8 cellular contexts compared by ENCODE assay signal in the genomic region with DNA sequence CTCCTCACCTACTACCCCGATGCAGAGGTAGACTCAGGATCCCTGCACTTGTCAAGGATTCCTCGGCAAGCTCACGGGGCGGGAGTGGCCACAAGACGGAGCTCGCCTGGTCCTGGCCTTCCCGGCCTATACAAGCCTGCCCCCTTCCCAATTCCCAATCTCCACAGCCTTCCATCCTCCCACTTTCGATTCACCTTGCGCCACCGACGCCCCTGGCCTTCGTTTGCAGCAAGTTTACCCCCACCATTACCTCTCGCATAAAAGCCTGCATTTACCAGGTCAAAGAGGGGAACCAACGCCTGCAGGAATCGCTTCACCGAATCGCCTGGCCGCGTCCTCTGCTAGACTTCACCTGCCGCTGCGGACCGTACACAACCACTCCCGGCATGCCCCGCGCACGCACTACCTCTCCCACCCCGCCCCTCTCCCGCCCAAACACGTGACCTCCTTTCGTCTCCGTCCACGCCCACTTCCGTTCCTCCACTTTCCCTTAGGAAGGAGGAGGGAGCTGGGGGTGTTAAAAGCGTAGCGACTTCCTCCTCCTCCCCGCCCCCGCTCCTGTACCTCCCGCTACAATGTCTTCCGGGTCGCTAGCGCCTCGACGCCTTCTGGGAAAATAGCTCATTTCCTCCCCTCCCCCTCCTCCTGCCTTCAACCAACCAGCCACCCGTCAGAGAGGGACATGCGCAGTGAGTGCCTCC. TPM values are rescaled to one million over a fixed set of nuclear protein-coding genes. Genes with fewer than 3 reads are reported as not detected.
DNase-seq lines count a peak whose midpoint lies in the region; ATAC-seq and TF ChIP-seq lines count a peak whose summit lies in the region.

A gene (minus strand): TSS at position 380 of the 701 bp plus-strand sequence. CDS start 44,779 bp downstream, outside the sequence.

- peak within 1 kb of the TSS; percentile 92 to 96 for H3K9ac ChIP-seq in colonic mucosa (ENCODE audit: low read depth in 2 of 2, low read length in 2 of 2)

- TF ChIP-seq CTCF in colonic mucosa (IDR thresholded peaks at IDR 0.05): peak; percentile 17

- intact Hi-C loops in colonic mucosa (cut with DNase I): no loop called here

- H3K9me3 ChIP-seq in colonic mucosa: no peaks in the 10 kb centered on the region

- no peaks in the 10 kb centered on the region for H3K27me3 ChIP-seq in colonic mucosa
- no peaks in the 10 kb centered on the region for H3K27me3 ChIP-seq in layer of hippocampus (ENCODE audit: control insufficient read depth, insufficient read depth, low read length)

- ATAC-seq in GM19324 (IDR thresholded peaks at IDR 0.05; ENCODE audit: low FRiP score, unreplicated experiment): peak; percentile 94
- peak; percentile 40 for ATAC-seq in HG03469 (IDR thresholded peaks at IDR 0.05; ENCODE audit: unreplicated experiment)

- DNase-seq in C1 segment of cervical spinal cord (lab: John Stamatoyannopoulos, UW) (peak; percentile 90 to 100 (median 96)), NCI-H526 (lab: John Stamatoyannopoulos, UW) (peak; percentile 99 to 100), colonic mucosa (peak; percentile 99)
- DNase-seq in activated CD4-positive, alpha-beta T cell treated with anti-CD3 and anti-CD28 coated beads for 48 hours: peak; percentile 98
- DNase-seq in stimulated activated CD4-positive, alpha-beta T cell treated with anti-CD3 and anti-CD28 coated beads, Interleukin-1b, Interleukin-23, amount 100 ng/mL, for 4 hours (ENCODE audit: low read depth in 2 of 2): peak; percentile 91 to 97

- no peaks in the 10 kb centered on the region for H3K36me3 ChIP-seq in colonic mucosa

- H3K4me3 ChIP-seq in colonic mucosa: peak within 1 kb of the TSS; percentile 79

- H3K27ac ChIP-seq in colonic mucosa (peak within 1 kb of the TSS; percentile 91), layer of hippocampus (ENCODE audit: low read depth, low read length) (peak within 1 kb of the TSS; percentile 91)

- no peaks in the 10 kb centered on the region for H3K4me1 ChIP-seq in colonic mucosa

RNA-seq across cellular contexts. Expression of the gene that starts here (rescaled TPM):
- total RNA-seq in colonic mucosa: 10 to 100 TPM; 42.0 to 42.3 TPM

Comparison
In these comparisons a context has a peak if more than half of its experiments do, and no peak if none do; other contexts are left out.
1. Peak in every context shown above with its lines: DNase-seq, ATAC-seq, H3K4me3 ChIP-seq and H3K27ac ChIP-seq.